Comparison of ENCODE assay signal across 11 cellular contexts in genomic region chr14:68397371-68397779, GRCh38.
A peak's percentile ranks its signal among the peaks of the same experiment; 100 is the strongest.
DNase-seq lines count a peak whose midpoint lies in the region; ATAC-seq and TF ChIP-seq lines count a peak whose summit lies in the region.
"Had no signal": no experiment of that assay in that cellular context is flagged by ENCODE, and none has a peak within 500 bp of the region (broad histone marks: within the 10 kb centered on the region; RNA-seq: fewer than 3 reads in every experiment).

No MANE protein-coding gene starts in this region.

- DNase-seq in C1 segment of cervical spinal cord (lab: John Stamatoyannopoulos, UW): peak in 8 of 14 donors; percentile 8 to 70 (median 42)
- DNase-seq in SK-N-MC (ENCODE audit: low read depth, low spot score): no peak
- peak; percentile 62 for DNase-seq in left cardiac atrium
- no peak for DNase-seq in NCI-H82 treated with DMSO at 0.1 percent for 48 hours (lab: John Stamatoyannopoulos, UW; ENCODE audit: unreplicated experiment)
- DNase-seq in mesenteric fat pad (ENCODE audit: low spot score): no peak
- no peak for DNase-seq in activated CD4-positive, alpha-beta T cell treated with anti-CD3 and anti-CD28 coated beads for 1 hour
- DNase-seq in iPS-NIHi11 (ENCODE audit: low spot score): no peak
- DNase-seq: activated effector memory CD4-positive, alpha-beta T cell treated with anti-CD3 and anti-CD28 coated beads, Interleukin-2, amount 50 U/mL, for 16 hours; CD4-positive, CD25-positive, alpha-beta regulatory T cell; NCI-H1048 had no signal

- peak overlapping the region; percentile 33; the same call in 1 of the 2 replicates for H3K27ac ChIP-seq in SK-N-MC
- H3K27ac ChIP-seq in parathyroid adenoma: no peak overlapping the region

- no peaks in the 10 kb centered on the region for H3K79me2 ChIP-seq in parathyroid adenoma

- peak; percentile 20 to 69 for ATAC-seq in left cardiac atrium

- H3K36me3 ChIP-seq in SK-N-MC (ENCODE audit: insufficient read depth, low read length): no peaks in the 10 kb centered on the region
- H3K36me3 ChIP-seq in parathyroid adenoma (ENCODE audit: control insufficient read depth, insufficient read depth, low read length): no peaks in the 10 kb centered on the region

- H3K9ac ChIP-seq in SK-N-MC (ENCODE audit: insufficient read length): no peak overlapping the region
- no peak overlapping the region for H3K9ac ChIP-seq in parathyroid adenoma

- intact Hi-C loops in left cardiac atrium (cut with DNase I): no loop called here

- H2AFZ ChIP-seq in parathyroid adenoma: peak overlapping the region; percentile 31

- H3K4me1 ChIP-seq in parathyroid adenoma: peaks cover 25% of the 10 kb centered on the region

- H3K27me3 ChIP-seq in parathyroid adenoma (ENCODE audit: control insufficient read depth, insufficient read depth, low read length): no peaks in the 10 kb centered on the region

- H3K4me3 ChIP-seq in SK-N-MC (no peak overlapping the region), parathyroid adenoma (ENCODE audit: low read depth, low read length) (no peak overlapping the region)

- TF ChIP-seq CTCF in parathyroid adenoma (IDR thresholded peaks at IDR 0.05): no peak

- peak overlapping the region; percentile 25 for H3K4me2 ChIP-seq in parathyroid adenoma (ENCODE audit: low read length)

- H3K9me3 ChIP-seq in SK-N-MC (ENCODE audit: low read depth, low read length): no peaks in the 10 kb centered on the region
- H3K9me3 ChIP-seq in parathyroid adenoma (ENCODE audit: control insufficient read depth, low read length): no peaks in the 10 kb centered on the region

Comparison
In these comparisons a context has a peak if more than half of its experiments do, and no peak if none do; other contexts are left out.
1. DNase-seq: peak in C1 segment of cervical spinal cord (8 of 14) and left cardiac atrium (single experiment); none in SK-N-MC (single experiment), NCI-H82 treated with DMSO at 0.1 percent for 48 hours (single experiment), mesenteric fat pad (single experiment), activated CD4-positive, alpha-beta T cell treated with anti-CD3 and anti-CD28 coated beads for 1 hour (single experiment) and iPS-NIHi11 (single experiment).